ENCODE assay signal across 8 cellular contexts in the genomic region with DNA sequence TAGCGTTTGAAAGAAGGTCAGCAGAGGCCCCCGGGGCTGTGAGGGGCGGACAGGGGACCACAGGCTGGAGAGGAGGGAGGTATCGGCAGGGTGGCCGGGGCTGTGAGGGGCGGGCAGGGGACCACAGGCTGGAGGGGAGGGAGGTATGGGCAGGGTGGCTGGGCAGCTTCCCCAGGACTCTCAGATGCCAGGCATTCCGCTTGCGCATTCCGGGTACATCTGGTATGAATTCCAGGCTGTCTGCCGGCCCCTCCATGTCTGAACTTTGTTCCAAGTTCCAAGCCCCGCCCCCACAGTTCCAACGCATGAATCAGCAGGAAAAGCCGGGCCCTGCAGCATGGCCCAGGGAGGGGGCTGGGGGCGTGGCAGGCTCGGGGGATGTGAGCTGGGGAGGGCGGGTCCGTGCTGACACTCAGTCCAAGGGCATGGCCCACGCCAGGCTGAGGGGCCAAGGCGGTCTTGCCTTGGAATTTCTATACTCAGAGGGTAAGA. TPM values are rescaled to one million over a fixed set of nuclear protein-coding genes. Genes with fewer than 3 reads are reported as not detected.
A peak's percentile ranks its signal among the peaks of the same experiment; 100 is the strongest.
DNase-seq lines count a peak whose midpoint lies in the region; ATAC-seq, FAIRE-seq and TF ChIP-seq lines count a peak whose summit lies in the region.

No MANE protein-coding gene starts in this region.

- no peak for ATAC-seq in activated CD4-positive, alpha-beta T cell treated with anti-CD3 and anti-CD28 coated beads for 36 hours
- peak; percentile 55 for ATAC-seq in K562

- H3K27me3 ChIP-seq in K562 (ENCODE audit: control insufficient read depth in 2 of 2, insufficient read depth in 2 of 2, low read length in 2 of 2) = no peaks in the 10 kb centered on the region

- no peaks in the 10 kb centered on the region for H3K36me3 Mint-ChIP-seq in activated CD4-positive, alpha-beta T cell treated with anti-CD3 and anti-CD28 coated beads for 36 hours (ENCODE audit: low read depth)

- H3K4me2 ChIP-seq in K562 (ENCODE audit: insufficient read depth, low read length) = peak overlapping the region; percentile 89

- no peak for TF ChIP-seq POLR2A in K562 (conservative IDR thresholded peaks at IDR 0.05)

- no peaks in the 10 kb centered on the region for H3K9me1 ChIP-seq in K562 (ENCODE audit: control insufficient read depth, insufficient read depth, low read length)

- no peaks in the 10 kb centered on the region for H3K9me3 Mint-ChIP-seq in activated CD4-positive, alpha-beta T cell treated with anti-CD3 and anti-CD28 coated beads for 36 hours (ENCODE audit: low read depth)

- H3K9me3 ChIP-seq in K562 (replicated peaks; ENCODE audit: control insufficient read depth, insufficient read depth, low read depth, low read length) = no peaks in the 10 kb centered on the region

- peak; percentile 56 for DNase-seq in activated CD4-positive, alpha-beta T cell treated with anti-CD3 and anti-CD28 coated beads for 36 hours
- DNase-seq in activated CD4-positive, alpha-beta T cell treated with anti-CD3 and anti-CD28 coated beads, Interleukin-2, amount 50 U/mL, for 1 hour = no peak
- peak; percentile 36 for DNase-seq in NCI-H748 (lab: John Stamatoyannopoulos, UW; ENCODE audit: unreplicated experiment)
- peak; percentile 59 to 94 (median 72) for DNase-seq in K562 (ENCODE audit: extremely low read depth in 1 of 4, low spot score in 3 of 4)
- DNase-seq in hippocampal formation (lab: John Stamatoyannopoulos, UW) = peak; percentile 53 to 55
- DNase-seq in posterior vena cava (ENCODE audit: low spot score) = peak; percentile 99
- no peak for DNase-seq in effector CD8-positive, alpha-beta T cell (lab: John Stamatoyannopoulos, UW)
- DNase-seq in NCI-H345 treated with DMSO at 0.1 percent for 48 hours (lab: John Stamatoyannopoulos, UW; ENCODE audit: unreplicated experiment) = no peak

- H3K4me1 Mint-ChIP-seq in activated CD4-positive, alpha-beta T cell treated with anti-CD3 and anti-CD28 coated beads for 36 hours = peaks cover 26% of the 10 kb centered on the region

- intact Hi-C loops in activated CD4-positive, alpha-beta T cell treated with anti-CD3 and anti-CD28 coated beads for 36 hours (cut with DNase I, micrococcal nuclease) = loop anchor here in 1 of 2 experiments (10.0 kb wide), 1 partner anchor 150 kb away; a partner anchor contains a TSS
- intact Hi-C loops in K562 (cut with micrococcal nuclease) = no loop called here
- intact Hi-C loops in posterior vena cava (cut with DNase I) = loop anchor here in 1 of 2 donors (5.0 kb wide), 1 partner anchor 62 kb away; no protein-coding TSS in a partner anchor

- peaks cover 44% of the 10 kb centered on the region for H3K79me2 ChIP-seq in K562 (ENCODE audit: control insufficient read depth, insufficient read depth, low read length)

- H3K27me3 Mint-ChIP-seq in activated CD4-positive, alpha-beta T cell treated with anti-CD3 and anti-CD28 coated beads for 36 hours = peaks cover 4% of the 10 kb centered on the region

- H3K27ac ChIP-seq in K562 (ENCODE audit: extremely low read depth, low read depth, low read length) = peak overlapping the region; percentile 88

- H2AFZ ChIP-seq in K562 (ENCODE audit: low read depth, low read length) = peak overlapping the region; percentile 53

- H3K36me3 ChIP-seq in K562 (ENCODE audit: control insufficient read depth, insufficient read depth, low read length) = peaks cover 25% of the 10 kb centered on the region; the same call in 2 of the 3 replicates

- TF ChIP-seq CTCF in K562 (IDR thresholded peaks at IDR 0.05 in 2 of 3, conservative IDR thresholded peaks at IDR 0.05 in 1 of 3; ENCODE audit: insufficient read depth in 2 of 3, low read depth in 1 of 3, low read length in 3 of 3) = no peak

- H3K27ac Mint-ChIP-seq in activated CD4-positive, alpha-beta T cell treated with anti-CD3 and anti-CD28 coated beads for 36 hours = no peak overlapping the region

- no peak for TF ChIP-seq RAD21 in K562 (CRISPR knock-in tag; conservative IDR thresholded peaks at IDR 0.05 in 1 of 2, IDR thresholded peaks at IDR 0.05 in 1 of 2)

- peak overlapping the region; percentile 85 for H3K4me3 ChIP-seq in K562

- 0% methylated on average over 3 of the region's 19 CpGs for WGBS in K562 (ENCODE audit: insufficient coverage, low coverage, missing lambda C conversion rate)

- peak overlapping the region; percentile 70 to 90 for H3K9ac ChIP-seq in K562 (ENCODE audit: insufficient read depth in 1 of 2, low read depth in 2 of 2, low read length in 2 of 2)

- 0 out of 2 replicates have a peak, but pooled peaks cover 3% of the 10 kb centered on the region for H4K20me1 ChIP-seq in K562 (replicated peaks; ENCODE audit: control insufficient read depth, insufficient read depth, low read length)

- peaks cover 44 to 67% of the 10 kb centered on the region in 2 experiments for H3K4me1 ChIP-seq in K562 (replicated peaks in 1 of 2; ENCODE audit: control insufficient read depth in 2 of 2, insufficient read depth in 2 of 2, low read length in 2 of 2)

- FAIRE-seq in K562 (lab: Jason Lieb, UNC) = no peak

- in situ Hi-C loops in K562 (cut with MboI) = loop anchor here (5.0 to 10.0 kb wide), 2 partner anchors 42 to 320 kb away; a partner anchor contains a TSS

- TF ChIP-seq EP300 in K562 (IDR thresholded peaks at IDR 0.05; ENCODE audit: low read length) = no peak

- H3K4me3 Mint-ChIP-seq in activated CD4-positive, alpha-beta T cell treated with anti-CD3 and anti-CD28 coated beads for 36 hours = peak overlapping the region; percentile 86

- CTCF ChIA-PET in activated CD4-positive, alpha-beta T cell treated with anti-CD3 and anti-CD28 coated beads for 36 hours (lab: Charles Lee) = interaction anchor here (0.5 to 2.5 kb wide), 2 partner anchors 11 to 111 kb away, joined by 3 to 8 read pairs; no protein-coding TSS in a partner anchor
- CTCF ChIA-PET in K562 (lab: Yijun Ruan, JAX; ENCODE audit: low intra/inter-chr PET ratio) = interaction anchor here (1.2 kb wide), 1 partner anchor 151 kb away, joined by 3 read pairs; no protein-coding TSS in a partner anchor

- BruUV-seq in K562 (replicated peaks; lab: Mats Ljungman, UMichigan) = no TSS peak

- POLR2A ChIA-PET in activated CD4-positive, alpha-beta T cell treated with anti-CD3 and anti-CD28 coated beads for 36 hours (lab: Charles Lee) = interaction anchor here (0.7 kb wide), 1 partner anchor 447 kb away, joined by 3 read pairs; no protein-coding TSS in a partner anchor
- POLR2A ChIA-PET in K562 (lab: Yijun Ruan, JAX) = interaction anchor here (0.6 to 3.8 kb wide), 7 partner anchors 9 to 1826 kb away, joined by 3 to 15 read pairs (median 3); a partner anchor contains a TSS

RNA-seq across cellular contexts. Expression of a gene that starts 4.4 kb away (rescaled TPM):
- total RNA-seq in activated CD4-positive, alpha-beta T cell treated with anti-CD3 and anti-CD28 coated beads for 36 hours = under 1 TPM; 0.30 to 0.39 TPM
- total RNA-seq in K562 (2011; cell fraction: chromatin; rRNA removed; ENCODE audit: low replicate concordance) = 1.2 and 1.5 TPM in 2 replicates
- 1.1 and 1.2 TPM in 2 replicates for total RNA-seq in K562 (2011; cell fraction: nucleolus; rRNA removed)
- total RNA-seq in K562 (2011; cell fraction: nucleoplasm; rRNA removed) = 1.2 and 1.5 TPM in 2 replicates
- 0.45 and 0.54 TPM in 2 replicates for total RNA-seq in K562 (2014; rRNA removed)
- 0.64 and 0.65 TPM in 2 replicates for total RNA-seq in K562 (2014; rRNA removed; fragmentation: Illumina TruSeq; extraction: Trizol)
- total RNA-seq in K562 (2015; rRNA removed; fragmentation: Illumina TruSeq; extraction: Trizol) = 0.76 and 0.98 TPM in 2 replicates
- 0.78 and 0.89 TPM in 2 replicates for total RNA-seq in K562 (2021)
- 0.46 and 0.50 TPM in 2 replicates for polyA plus RNA-seq in K562 (2011; rRNA removed)
- 0.49 and 0.53 TPM in 2 replicates for polyA plus RNA-seq in K562 (2011; cell fraction: cytosol; rRNA removed)
- polyA plus RNA-seq in K562 (2011; cell fraction: nucleus; rRNA removed) = 0.39 and 0.54 TPM in 2 replicates
- 0.89 and 4.5 TPM in 2 replicates for polyA plus RNA-seq in K562 (2012)
- polyA plus RNA-seq in K562 (2014; fragmentation: Illumina TruSeq; extraction: Trizol) = 0.58 and 0.64 TPM in 2 replicates
- under 1 TPM; 0.10 to 0.13 TPM for polyA plus RNA-seq in K562 (2014; fragmentation: Nextera tagmentation; extraction: Ambion mirVana)
- 0.73 and 1.0 TPM in 2 replicates for polyA plus RNA-seq in K562 (2014; rRNA removed)
- 0.72 and 0.81 TPM in 2 replicates for polyA minus RNA-seq in K562 (2011; rRNA and poly(A)+ RNA removed)
- polyA minus RNA-seq in K562 (2011; cell fraction: cytosol; rRNA and poly(A)+ RNA removed) = 0.48 and 0.73 TPM in 2 replicates
- 0.40 and 0.56 TPM in 2 replicates for polyA minus RNA-seq in K562 (2011; cell fraction: nucleus; rRNA and poly(A)+ RNA removed)
- total RNA-seq in posterior vena cava = 1 to 10 TPM; 7.6 to 8.2 TPM

RNA-seq across cellular contexts. Expression of a gene that starts 10.0 kb away (rescaled TPM):
- total RNA-seq in activated CD4-positive, alpha-beta T cell treated with anti-CD3 and anti-CD28 coated beads for 36 hours = 1 to 10 TPM; 6.9 to 8.6 TPM
- total RNA-seq in K562 (2011; cell fraction: chromatin; rRNA removed; ENCODE audit: low replicate concordance) = 13.5 and 42.5 TPM in 2 replicates
- total RNA-seq in K562 (2011; cell fraction: nucleolus; rRNA removed) = 29.2 and 35.2 TPM in 2 replicates
- 14.9 and 15.0 TPM in 2 replicates for total RNA-seq in K562 (2011; cell fraction: nucleoplasm; rRNA removed)
- 11.1 and 12.5 TPM in 2 replicates for total RNA-seq in K562 (2014; rRNA removed)
- total RNA-seq in K562 (2014; rRNA removed; fragmentation: Illumina TruSeq; extraction: Trizol) = 0.89 and 1.7 TPM in 2 replicates
- 4.3 and 5.3 TPM in 2 replicates for total RNA-seq in K562 (2015; rRNA removed; fragmentation: Illumina TruSeq; extraction: Trizol)
- 13.0 and 17.1 TPM in 2 replicates for total RNA-seq in K562 (2021)
- polyA plus RNA-seq in K562 (2011; rRNA removed) = 2.7 and 5.1 TPM in 2 replicates
- polyA plus RNA-seq in K562 (2011; cell fraction: cytosol; rRNA removed) = 5.3 and 9.9 TPM in 2 replicates
- 26.4 and 53.6 TPM in 2 replicates for polyA plus RNA-seq in K562 (2011; cell fraction: nucleus; rRNA removed)
- 8.7 and 12.9 TPM in 2 replicates for polyA plus RNA-seq in K562 (2012)
- polyA plus RNA-seq in K562 (2014; fragmentation: Illumina TruSeq; extraction: Trizol) = 3.3 and 9.0 TPM in 2 replicates
- under 1 TPM; 0.01 to 0.04 TPM for polyA plus RNA-seq in K562 (2014; fragmentation: Nextera tagmentation; extraction: Ambion mirVana)
- polyA plus RNA-seq in K562 (2014; rRNA removed) = 12.2 and 12.9 TPM in 2 replicates
- polyA minus RNA-seq in K562 (2011; rRNA and poly(A)+ RNA removed) = 1.3 and 3.6 TPM in 2 replicates
- polyA minus RNA-seq in K562 (2011; cell fraction: cytosol; rRNA and poly(A)+ RNA removed) = 10.1 and 18.5 TPM in 2 replicates
- 9.9 and 15.3 TPM in 2 replicates for polyA minus RNA-seq in K562 (2011; cell fraction: nucleus; rRNA and poly(A)+ RNA removed)
- total RNA-seq in posterior vena cava = 10 to 100 TPM; 26.3 to 30.8 TPM

RNA-seq across cellular contexts. Expression of a gene that starts 28.1 kb away (rescaled TPM):
- under 1 TPM in 1 of 2 experiments, not detected in 1; 0.12 TPM for total RNA-seq in activated CD4-positive, alpha-beta T cell treated with anti-CD3 and anti-CD28 coated beads for 36 hours
- total RNA-seq in K562 (2011; cell fraction: chromatin; rRNA removed; ENCODE audit: low replicate concordance) = 0.25 TPM in 1 of 2 replicates, not detected in the other
- total RNA-seq in K562 (2011; cell fraction: nucleolus; rRNA removed) = not detected in 2 replicates
- total RNA-seq in K562 (2011; cell fraction: nucleoplasm; rRNA removed) = not detected in 2 replicates
- total RNA-seq in K562 (2014; rRNA removed) (not detected in 2 replicates), K562 (2014; rRNA removed; fragmentation: Illumina TruSeq; extraction: Trizol) (not detected in 2 replicates), K562 (2015; rRNA removed; fragmentation: Illumina TruSeq; extraction: Trizol) (not detected in 2 replicates), K562 (2021) (0.22 TPM in 2 replicates), posterior vena cava (10 to 100 TPM; 40.7 to 41.7 TPM)
- polyA plus RNA-seq in K562 (2011; rRNA removed) (0.04 TPM in 1 of 2 replicates, not detected in the other), K562 (2014; fragmentation: Illumina TruSeq; extraction: Trizol) (not detected in 2 replicates), K562 (2014; fragmentation: Nextera tagmentation; extraction: Ambion mirVana) (not detected), K562 (2014; rRNA removed) (not detected in 2 replicates)
- 0.03 TPM in 1 of 2 replicates, not detected in the other for polyA plus RNA-seq in K562 (2011; cell fraction: cytosol; rRNA removed)
- 0.07 TPM in 1 of 2 replicates, not detected in the other for polyA plus RNA-seq in K562 (2011; cell fraction: nucleus; rRNA removed)
- polyA plus RNA-seq in K562 (2012) = 0.03 and 0.06 TPM in 2 replicates
- not detected in 2 replicates for polyA minus RNA-seq in K562 (2011; rRNA and poly(A)+ RNA removed)
- 0.91 TPM in 1 of 2 replicates, not detected in the other for polyA minus RNA-seq in K562 (2011; cell fraction: cytosol; rRNA and poly(A)+ RNA removed)
- polyA minus RNA-seq in K562 (2011; cell fraction: nucleus; rRNA and poly(A)+ RNA removed) = not detected in 2 replicates

RNA-seq across cellular contexts. Expression of a gene that starts 29.9 kb away (rescaled TPM):
- total RNA-seq in activated CD4-positive, alpha-beta T cell treated with anti-CD3 and anti-CD28 coated beads for 36 hours = 100 to 1,000 TPM; 391 to 425 TPM
- total RNA-seq in K562 (2011; cell fraction: chromatin; rRNA removed; ENCODE audit: low replicate concordance) = 654 and 969 TPM in 2 replicates
- total RNA-seq in K562 (2011; cell fraction: nucleolus; rRNA removed) = 322 and 340 TPM in 2 replicates
- total RNA-seq in K562 (2011; cell fraction: nucleoplasm; rRNA removed) = 351 and 363 TPM in 2 replicates
- total RNA-seq in K562 (2014; rRNA removed) (85.9 and 111 TPM in 2 replicates), K562 (2014; rRNA removed; fragmentation: Illumina TruSeq; extraction: Trizol) (64.3 and 72.1 TPM in 2 replicates), K562 (2015; rRNA removed; fragmentation: Illumina TruSeq; extraction: Trizol) (64.6 and 74.2 TPM in 2 replicates), K562 (2021) (278 and 294 TPM in 2 replicates), posterior vena cava (100 to 1,000 TPM; 173 to 190 TPM)
- polyA plus RNA-seq in K562 (2011; rRNA removed) (64.3 and 160 TPM in 2 replicates), K562 (2014; fragmentation: Illumina TruSeq; extraction: Trizol) (208 and 224 TPM in 2 replicates), K562 (2014; fragmentation: Nextera tagmentation; extraction: Ambion mirVana) (100 to 1,000 TPM; 128 to 174 TPM), K562 (2014; rRNA removed) (77.2 and 85.9 TPM in 2 replicates)
- 111 and 123 TPM in 2 replicates for polyA plus RNA-seq in K562 (2011; cell fraction: cytosol; rRNA removed)
- 279 and 287 TPM in 2 replicates for polyA plus RNA-seq in K562 (2011; cell fraction: nucleus; rRNA removed)
- 137 and 179 TPM in 2 replicates for polyA plus RNA-seq in K562 (2012)
- polyA minus RNA-seq in K562 (2011; rRNA and poly(A)+ RNA removed) = 219 and 329 TPM in 2 replicates
- polyA minus RNA-seq in K562 (2011; cell fraction: cytosol; rRNA and poly(A)+ RNA removed) = 406 and 503 TPM in 2 replicates
- 87.5 and 163 TPM in 2 replicates for polyA minus RNA-seq in K562 (2011; cell fraction: nucleus; rRNA and poly(A)+ RNA removed)

RNA-seq across cellular contexts. Expression of a gene that starts 47.3 kb away (rescaled TPM):
- total RNA-seq in activated CD4-positive, alpha-beta T cell treated with anti-CD3 and anti-CD28 coated beads for 36 hours = under 1 TPM; 0.27 to 0.47 TPM
- 49.3 and 78.6 TPM in 2 replicates for total RNA-seq in K562 (2011; cell fraction: chromatin; rRNA removed; ENCODE audit: low replicate concordance)
- 114 and 121 TPM in 2 replicates for total RNA-seq in K562 (2011; cell fraction: nucleolus; rRNA removed)
- 64.9 and 87.2 TPM in 2 replicates for total RNA-seq in K562 (2011; cell fraction: nucleoplasm; rRNA removed)
- total RNA-seq in K562 (2014; rRNA removed) (37.7 and 54.7 TPM in 2 replicates), K562 (2014; rRNA removed; fragmentation: Illumina TruSeq; extraction: Trizol) (21.5 and 27.5 TPM in 2 replicates), K562 (2015; rRNA removed; fragmentation: Illumina TruSeq; extraction: Trizol) (37.0 and 40.4 TPM in 2 replicates), K562 (2021) (34.5 and 44.2 TPM in 2 replicates), posterior vena cava (1,000 to 10,000 TPM in 1 of 2 donors, 100 to 1,000 TPM in 1; 710 to 1,223 TPM)
- polyA plus RNA-seq in K562 (2011; rRNA removed) (66.9 and 85.2 TPM in 2 replicates), K562 (2014; fragmentation: Illumina TruSeq; extraction: Trizol) (44.8 and 53.4 TPM in 2 replicates), K562 (2014; fragmentation: Nextera tagmentation; extraction: Ambion mirVana) (1 to 10 TPM; 2.6 to 6.3 TPM), K562 (2014; rRNA removed) (42.4 and 78.9 TPM in 2 replicates)
- 137 and 141 TPM in 2 replicates for polyA plus RNA-seq in K562 (2011; cell fraction: cytosol; rRNA removed)
- 57.8 and 67.5 TPM in 2 replicates for polyA plus RNA-seq in K562 (2011; cell fraction: nucleus; rRNA removed)
- 34.1 and 98.1 TPM in 2 replicates for polyA plus RNA-seq in K562 (2012)
- 35.2 and 36.2 TPM in 2 replicates for polyA minus RNA-seq in K562 (2011; rRNA and poly(A)+ RNA removed)
- polyA minus RNA-seq in K562 (2011; cell fraction: cytosol; rRNA and poly(A)+ RNA removed) = 21.5 and 27.6 TPM in 2 replicates
- 9.0 and 17.2 TPM in 2 replicates for polyA minus RNA-seq in K562 (2011; cell fraction: nucleus; rRNA and poly(A)+ RNA removed)

Comparison
In these comparisons a context has a peak if more than half of its experiments do, and no peak if none do; other contexts are left out.
1. DNase-seq: peak in activated CD4-positive, alpha-beta T cell treated with anti-CD3 and anti-CD28 coated beads for 36 hours (single experiment), NCI-H748 (single experiment), K562 (4 of 4), hippocampal formation (2 of 2) and posterior vena cava (single experiment); none in activated CD4-positive, alpha-beta T cell treated with anti-CD3 and anti-CD28 coated beads, Interleukin-2, amount 50 U/mL, for 1 hour (single experiment), effector CD8-positive, alpha-beta T cell (single experiment) and NCI-H345 treated with DMSO at 0.1 percent for 48 hours (single experiment).
2. RNA of a gene that starts 28.1 kb away (total RNA-seq): 40.7 to 41.7 TPM in posterior vena cava; 0.12 TPM in activated CD4-positive, alpha-beta T cell treated with anti-CD3 and anti-CD28 coated beads for 36 hours and 0.22 to 0.25 TPM in K562; every median in the first group is over 10 times any median in the second.